Comparison of ENCODE assay signal across 8 cellular contexts in genomic region chr19:30799854-30800755, GRCh38.
DNase-seq lines count a peak whose midpoint lies in the region; ATAC-seq and TF ChIP-seq lines count a peak whose summit lies in the region.

No MANE protein-coding gene starts in this region.

- no peak overlapping the region for H3K4me2 ChIP-seq in parathyroid adenoma (ENCODE audit: low read length)

- no peaks in the 10 kb centered on the region for H3K27me3 Mint-ChIP-seq in activated CD4-positive, alpha-beta T cell treated with anti-CD3 and anti-CD28 coated beads, Interleukin-2, amount 10 ng/mL, durations not matched to agents 7 days and 5 days

- H3K4me3 ChIP-seq in AG10803 (ENCODE audit: low read length) (no peak overlapping the region), parathyroid adenoma (ENCODE audit: low read depth, low read length) (no peak overlapping the region)

- CTCF ChIA-PET in activated CD4-positive, alpha-beta T cell treated with anti-CD3 and anti-CD28 coated beads, Interleukin-2, amount 10 ng/mL, durations not matched to agents 7 days and 5 days (lab: Charles Lee): no interaction called here

- no peaks in the 10 kb centered on the region for H3K9me3 Mint-ChIP-seq in activated CD4-positive, alpha-beta T cell treated with anti-CD3 and anti-CD28 coated beads, Interleukin-2, amount 10 ng/mL, durations not matched to agents 7 days and 5 days

- no peak overlapping the region for H3K27ac Mint-ChIP-seq in activated CD4-positive, alpha-beta T cell treated with anti-CD3 and anti-CD28 coated beads, Interleukin-2, amount 10 ng/mL, durations not matched to agents 7 days and 5 days

- no peak overlapping the region for H3K9ac ChIP-seq in parathyroid adenoma

- DNase-seq in AG10803 (ENCODE audit: low read depth): peak; percentile 8
- peak; percentile 11 for DNase-seq in HK-2 (ENCODE audit: unreplicated experiment)
- peak; percentile 31 for DNase-seq in activated CD4-positive, alpha-beta T cell treated with anti-CD3 and anti-CD28 coated beads, Interleukin-2, amount 10 ng/mL, durations not matched to agents 7 days and 5 days
- DNase-seq in foreskin keratinocyte: no peak
- DNase-seq in AML-193 (lab: John Stamatoyannopoulos, UW): no peak
- no peak for DNase-seq in amniotic stem cell (lab: John Stamatoyannopoulos, UW)

- TF ChIP-seq CTCF in AG10803 (conservative IDR thresholded peaks at IDR 0.05; ENCODE audit: low read length) (peak; percentile 78), foreskin keratinocyte (conservative IDR thresholded peaks at IDR 0.05) (peak; percentile 49), parathyroid adenoma (IDR thresholded peaks at IDR 0.05) (peak; percentile 52)

- no peaks in the 10 kb centered on the region for H3K9me3 ChIP-seq in parathyroid adenoma (ENCODE audit: control insufficient read depth, low read length)

- no peaks in the 10 kb centered on the region for H3K4me1 Mint-ChIP-seq in activated CD4-positive, alpha-beta T cell treated with anti-CD3 and anti-CD28 coated beads, Interleukin-2, amount 10 ng/mL, durations not matched to agents 7 days and 5 days

- no peaks in the 10 kb centered on the region for H3K27me3 ChIP-seq in foreskin keratinocyte
- H3K27me3 ChIP-seq in parathyroid adenoma (ENCODE audit: control insufficient read depth, insufficient read depth, low read length): no peaks in the 10 kb centered on the region

- POLR2A ChIA-PET in activated CD4-positive, alpha-beta T cell treated with anti-CD3 and anti-CD28 coated beads, Interleukin-2, amount 10 ng/mL, durations not matched to agents 7 days and 5 days (lab: Charles Lee): no interaction called here

- H3K27ac ChIP-seq in foreskin keratinocyte: no peak overlapping the region
- H3K27ac ChIP-seq in parathyroid adenoma: no peak overlapping the region

- H3K4me3 Mint-ChIP-seq in activated CD4-positive, alpha-beta T cell treated with anti-CD3 and anti-CD28 coated beads, Interleukin-2, amount 10 ng/mL, durations not matched to agents 7 days and 5 days: no peak overlapping the region

- no peaks in the 10 kb centered on the region for H3K36me3 Mint-ChIP-seq in activated CD4-positive, alpha-beta T cell treated with anti-CD3 and anti-CD28 coated beads, Interleukin-2, amount 10 ng/mL, durations not matched to agents 7 days and 5 days (ENCODE audit: low read depth)

- no peaks in the 10 kb centered on the region for H3K4me1 ChIP-seq in foreskin keratinocyte
- no peaks in the 10 kb centered on the region for H3K4me1 ChIP-seq in parathyroid adenoma

- no peaks in the 10 kb centered on the region for H3K36me3 ChIP-seq in parathyroid adenoma (ENCODE audit: control insufficient read depth, insufficient read depth, low read length)

- H3K79me2 ChIP-seq in parathyroid adenoma: no peaks in the 10 kb centered on the region

- peak; percentile 31 for ATAC-seq in foreskin keratinocyte
- ATAC-seq in GM21723 (IDR thresholded peaks at IDR 0.05; ENCODE audit: unreplicated experiment): no peak

- peak overlapping the region; percentile 30 for H2AFZ ChIP-seq in parathyroid adenoma

Comparison
In these comparisons a context has a peak if more than half of its experiments do, and no peak if none do; other contexts are left out.
1. DNase-seq: peak in AG10803 (single experiment), HK-2 (single experiment) and activated CD4-positive, alpha-beta T cell treated with anti-CD3 and anti-CD28 coated beads, Interleukin-2, amount 10 ng/mL, durations not matched to agents 7 days and 5 days (single experiment); none in foreskin keratinocyte (0 of 2), AML-193 (0 of 2) and amniotic stem cell (single experiment).
2. Peak in every context shown above with its lines, with median percentiles within 50 percentile points of each other: CTCF ChIP-seq.